Comparison of ENCODE assay signal across 2 cellular contexts in genomic region chr6:117472667-117473066, GRCh38.
TF ChIP-seq lines count a peak whose summit lies in the region.

No MANE protein-coding gene starts in this region.

TF ChIP-seq in SK-N-SH, 30 proteins besides CTCF, POLR2A, EP300 and RAD21 (continued from another document):
- no peak for TF ChIP-seq USF1 (IDR thresholded peaks at IDR 0.05; ENCODE audit: borderline replicate concordance, low read depth)
- TF ChIP-seq YY1 (IDR thresholded peaks at IDR 0.05; ENCODE audit: low read depth), result no peak
- no peak for TF ChIP-seq NRF1 (IDR thresholded peaks at IDR 0.05; ENCODE audit: low read depth, low read length)

TF ChIP-seq in SK-N-SH treated with all-trans-retinoic acid at 6 μM for 48 hours, 23 proteins besides CTCF, POLR2A, EP300 and RAD21:
- TF ChIP-seq PATZ1 (CRISPR knock-in tag; IDR thresholded peaks at IDR 0.05; ENCODE audit: borderline replicate concordance) (no peak), ZNF70 (CRISPR knock-in tag; IDR thresholded peaks at IDR 0.05) (no peak), POU6F1 (CRISPR knock-in tag; IDR thresholded peaks at IDR 0.05; ENCODE audit: borderline replicate concordance, low read depth) (no peak), TSHZ2 (CRISPR knock-in tag; IDR thresholded peaks at IDR 0.05) (no peak)
